13 cellular contexts compared by ENCODE assay signal in the genomic region with DNA sequence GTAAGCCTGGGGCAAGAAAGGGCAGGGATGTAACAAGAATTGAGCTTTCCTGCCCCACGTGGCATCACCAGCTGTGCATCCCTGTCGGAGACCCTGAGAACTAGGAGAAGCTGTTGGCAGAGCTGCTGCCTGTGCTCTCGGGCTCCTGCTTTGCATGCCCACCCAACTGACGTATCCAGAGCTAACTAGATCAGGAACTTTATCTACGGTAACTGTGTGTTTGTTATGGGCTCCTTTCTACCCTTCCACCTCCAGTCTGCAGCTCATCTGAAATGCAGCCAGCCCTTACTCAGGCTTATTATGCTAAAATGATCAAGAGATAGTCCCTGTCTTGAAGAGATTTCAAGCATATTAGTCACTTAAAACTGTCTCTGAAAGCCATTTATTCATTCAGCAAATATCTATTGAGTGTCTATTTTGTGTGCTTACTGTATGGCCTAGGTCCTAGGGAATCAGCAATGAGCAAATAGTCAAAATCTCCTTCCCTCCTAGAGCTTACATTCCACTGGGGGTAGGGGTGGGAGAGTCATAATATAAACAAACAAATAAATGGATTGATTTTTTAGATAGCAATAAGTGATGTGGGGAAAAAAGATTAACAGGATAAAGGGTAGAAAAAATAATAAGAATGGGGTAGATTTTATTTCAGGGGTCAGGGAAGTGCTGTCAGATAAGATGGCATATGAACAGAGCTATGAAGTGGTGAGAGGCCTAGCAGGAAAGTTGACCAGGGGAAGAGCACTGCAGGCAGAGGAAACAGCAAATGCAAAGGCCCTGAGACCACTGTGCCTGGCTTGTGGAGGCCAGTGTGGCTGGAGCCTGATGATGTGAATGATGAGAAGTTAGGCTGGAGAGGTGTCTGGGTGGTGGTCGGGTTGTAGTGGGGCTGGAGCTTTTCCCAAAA.
DNase-seq lines count a peak whose midpoint lies in the region; ATAC-seq and TF ChIP-seq lines count a peak whose summit lies in the region.
"Had no signal": no experiment of that assay in that cellular context is flagged by ENCODE, and none has a peak within 500 bp of the region (broad histone marks: within the 10 kb centered on the region; RNA-seq: fewer than 3 reads in every experiment).

No MANE protein-coding gene starts in this region.

- H3K4me1 Mint-ChIP-seq in naive thymus-derived CD8-positive, alpha-beta T cell = peaks cover 8 to 24% (median 15%) of the 10 kb centered on the region in 4 donors
- H3K4me1 Mint-ChIP-seq: nephron progenitor cell had no signal

- H3K27me3 Mint-ChIP-seq in naive thymus-derived CD8-positive, alpha-beta T cell = no peaks in the 10 kb centered on the region

- intact Hi-C loops in PC-9 (cut with micrococcal nuclease; ENCODE audit: unreplicated experiment) = loop anchor here (1.0 to 2.0 kb wide), 3 partner anchors 21 to 110 kb away; no protein-coding TSS in a partner anchor

- H3F3A ChIP-seq in PC-9 (ENCODE audit: insufficient read depth, low read depth) = peaks cover 53% of the 10 kb centered on the region

- peaks cover 32% of the 10 kb centered on the region for H3K79me2 ChIP-seq in PC-9 (ENCODE audit: low read depth)
- no peaks in the 10 kb centered on the region for H3K79me2 ChIP-seq in parathyroid adenoma

- H3K36me3 ChIP-seq in PC-9 (ENCODE audit: low read depth) (peaks cover 38% of the 10 kb centered on the region), parathyroid adenoma (ENCODE audit: control insufficient read depth, insufficient read depth, low read length) (no peaks in the 10 kb centered on the region)

- H3K9me2 ChIP-seq in PC-9 (ENCODE audit: insufficient read depth) = no peaks in the 10 kb centered on the region

- DNase-seq in DMS 273 (lab: John Stamatoyannopoulos, UW; ENCODE audit: unreplicated experiment) (peak; percentile 54), DMS 273 treated with DMSO at 0.1 percent for 48 hours (lab: John Stamatoyannopoulos, UW) (no peak), PC-9 (peak in 1 of 2 experiments; percentile 79), dermis blood vessel endothelial cell (peak; percentile 60), RWPE1 (ENCODE audit: low spot score) (no peak)
- DNase-seq in naive thymus-derived CD8-positive, alpha-beta T cell = no peak
- DNase-seq: GDM1, NCI-H1105, NCI-H524 treated with DMSO at 0.1 percent for 48 hours, nephron progenitor cell had no signal

- CTCF ChIA-PET in PC-9 (lab: Charles Lee) (interaction anchor here (1.0 kb wide), 1 partner anchor 88 kb away, joined by 3 read pairs; no protein-coding TSS in a partner anchor), RWPE1 (lab: Yijun Ruan, JAX) (interaction anchor here (0.5 kb wide), 1 partner anchor 97 kb away, joined by 3 read pairs; no protein-coding TSS in a partner anchor)

- no peak overlapping the region for H3K4me3 Mint-ChIP-seq in naive thymus-derived CD8-positive, alpha-beta T cell
- H3K4me3 Mint-ChIP-seq: nephron progenitor cell had no signal

- H3K9me3 ChIP-seq in PC-9 (ENCODE audit: insufficient read depth, low read depth) = peaks cover 4% of the 10 kb centered on the region
- no peaks in the 10 kb centered on the region for H3K9me3 ChIP-seq in parathyroid adenoma (ENCODE audit: control insufficient read depth, low read length)

- H3K36me3 Mint-ChIP-seq in naive thymus-derived CD8-positive, alpha-beta T cell = peaks cover 25 to 29% (median 28%) of the 10 kb centered on the region in 3 donors

- TF ChIP-seq CTCF in PC-9 (conservative IDR thresholded peaks at IDR 0.05) (no peak), parathyroid adenoma (IDR thresholded peaks at IDR 0.05) (no peak), RWPE1 (conservative IDR thresholded peaks at IDR 0.05; ENCODE audit: low read depth) (no peak)

- ATAC-seq in naive thymus-derived CD8-positive, alpha-beta T cell = no peak
- ATAC-seq in HG03039 (IDR thresholded peaks at IDR 0.05; ENCODE audit: unreplicated experiment) = no peak

- POLR2A ChIA-PET in PC-9 (lab: Charles Lee; ENCODE audit: unreplicated experiment) (interaction anchor here (0.6 kb wide), 1 partner anchor 88 kb away, joined by 4 read pairs; no protein-coding TSS in a partner anchor), RWPE1 (lab: Yijun Ruan, JAX; ENCODE audit: low non-redundant PET) (no interaction called here)
- POLR2A ChIA-PET in naive thymus-derived CD8-positive, alpha-beta T cell (lab: Charles Lee) = no interaction called here

- H3K4me3 ChIP-seq in PC-9 (no peak overlapping the region), parathyroid adenoma (ENCODE audit: low read depth, low read length) (no peak overlapping the region)

- H3K9me3 Mint-ChIP-seq in naive thymus-derived CD8-positive, alpha-beta T cell = peaks cover 0 to 18% (median 10%) of the 10 kb centered on the region in 9 donors

- no peak overlapping the region for H3K9ac ChIP-seq in parathyroid adenoma

- H3K4me2 ChIP-seq in PC-9 (peak overlapping the region; percentile 51), parathyroid adenoma (ENCODE audit: low read length) (no peak overlapping the region)

- H2AFZ ChIP-seq in PC-9 (no peak overlapping the region), parathyroid adenoma (peak overlapping the region; percentile 2)

- H3K27ac ChIP-seq in PC-9 (peak overlapping the region; percentile 60), parathyroid adenoma (no peak overlapping the region), RWPE1 (no peak overlapping the region)
- H3K27ac ChIP-seq: 22Rv1 had no signal

- no TSS peak for BruUV-seq in PC-9 (replicated peaks; lab: Mats Ljungman, UMichigan)

- H4K20me1 ChIP-seq in PC-9 (ENCODE audit: insufficient read depth) = no peaks in the 10 kb centered on the region

- peak overlapping the region in 2 of 10 donors; percentile 19 to 64 for H3K27ac Mint-ChIP-seq in naive thymus-derived CD8-positive, alpha-beta T cell
- H3K27ac Mint-ChIP-seq: nephron progenitor cell had no signal

- H3K4me1 ChIP-seq in PC-9 (replicated peaks; ENCODE audit: insufficient read depth) (peaks cover 73% of the 10 kb centered on the region), parathyroid adenoma (peaks cover 8% of the 10 kb centered on the region)

- H3K27me3 ChIP-seq in PC-9 (ENCODE audit: insufficient read depth, low read depth) (no peaks in the 10 kb centered on the region), parathyroid adenoma (ENCODE audit: control insufficient read depth, insufficient read depth, low read length) (no peaks in the 10 kb centered on the region)

Comparison
In these comparisons a context has a peak if more than half of its experiments do, and no peak if none do; other contexts are left out.
1. DNase-seq: peak in DMS 273 (single experiment) and dermis blood vessel endothelial cell (single experiment); none in DMS 273 treated with DMSO at 0.1 percent for 48 hours (single experiment), naive thymus-derived CD8-positive, alpha-beta T cell (0 of 10) and RWPE1 (single experiment).